Comparison of ENCODE assay signal across 3 cellular contexts in genomic region chr17:13329421-13329820, GRCh38.
"Had no signal": no experiment of that assay in that cellular context is flagged by ENCODE, and none has a peak within 500 bp of the region (broad histone marks: within the 10 kb centered on the region; RNA-seq: fewer than 3 reads in every experiment).

No MANE protein-coding gene starts in this region.

- DNase-seq: GDM1, GF-D8 had no signal

- ATAC-seq: GM12878 had no signal

- H3K4me3 ChIP-seq: GM12878 had no signal
